In the genomic region with DNA sequence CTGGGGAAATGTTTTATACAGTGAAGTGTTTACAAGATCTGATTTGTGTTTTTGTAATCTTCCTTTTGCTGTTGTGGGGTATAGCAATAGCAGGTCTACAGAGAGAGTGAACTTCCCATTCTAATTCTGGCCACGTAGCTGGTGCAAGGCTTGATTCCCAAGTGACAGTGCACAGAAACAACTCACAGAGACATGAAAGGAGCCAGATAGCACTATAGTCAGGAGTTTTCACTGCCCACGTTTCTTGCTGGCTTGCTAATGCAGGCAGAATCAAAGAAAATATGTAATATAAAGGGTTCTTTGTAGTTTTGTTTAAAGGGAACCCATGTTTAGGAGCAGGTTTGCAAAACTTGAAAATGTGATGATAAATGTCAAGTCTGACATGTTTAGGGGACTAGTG, we compare ENCODE assay signal across 18 cellular contexts.
"Had no signal": no experiment of that assay in that cellular context is flagged by ENCODE, and none has a peak within 500 bp of the region (broad histone marks: within the 10 kb centered on the region; RNA-seq: fewer than 3 reads in every experiment).

No MANE protein-coding gene starts in this region.

- H3K27ac ChIP-seq: ascending aorta, foreskin keratinocyte, psoas muscle, right lobe of liver had no signal

- H3K36me3 Mint-ChIP-seq: activated naive CD4-positive, alpha-beta T cell treated with anti-CD3 and anti-CD28 coated beads, Interleukin-2, amount 10 ng/mL, durations not matched to agents 7 days and 5 days; natural killer cell; type B pancreatic cell had no signal

- H3K9me3 ChIP-seq: ascending aorta, mucosa of descending colon, psoas muscle, right lobe of liver, testis had no signal

- FAIRE-seq: small intestine had no signal

- H3K4me1 ChIP-seq: ascending aorta, foreskin keratinocyte, testis had no signal

- H3K27me3 ChIP-seq: ascending aorta, foreskin keratinocyte, right lobe of liver, testis had no signal

- H3K27ac Mint-ChIP-seq: activated CD4-positive, alpha-beta T cell treated with anti-CD3 and anti-CD28 coated beads, Interleukin-2, amount 10 ng/mL, durations not matched to agents 7 days and 5 days; activated CD8-positive, alpha-beta T cell treated with anti-CD3 and anti-CD28 coated beads, Interleukin-2, amount 10 ng/mL, durations not matched to agents 7 days and 5 days; activated naive CD4-positive, alpha-beta T cell treated with anti-CD3 and anti-CD28 coated beads, Interleukin-2, amount 10 ng/mL, durations not matched to agents 7 days and 5 days; activated T-cell treated with anti-CD3 and anti-CD28 coated beads, Interleukin-2, amount 50 U/mL, for 24 hours; natural killer cell; stimulated activated naive CD8-positive, alpha-beta T cell treated with anti-CD3 and anti-CD28 coated beads, Interleukin-15, amount 100 ng/mL, for 72 hours; T-helper 1 cell treated with Interleukin-12 subunit alpha and Interleukin-12 subunit beta and Interleukin-4 antibody, amounts not matched to agents 30 μg/mL and 1 μg/mL, for 36 hours had no signal

- H3K4me3 Mint-ChIP-seq: activated CD4-positive, alpha-beta T cell treated with anti-CD3 and anti-CD28 coated beads, Interleukin-2, amount 10 ng/mL, durations not matched to agents 7 days and 5 days; activated CD8-positive, alpha-beta T cell treated with anti-CD3 and anti-CD28 coated beads, Interleukin-2, amount 10 ng/mL, durations not matched to agents 7 days and 5 days; activated naive CD4-positive, alpha-beta T cell treated with anti-CD3 and anti-CD28 coated beads, Interleukin-2, amount 10 ng/mL, durations not matched to agents 7 days and 5 days; activated T-cell treated with anti-CD3 and anti-CD28 coated beads, Interleukin-2, amount 50 U/mL, for 24 hours; natural killer cell; stimulated activated naive CD8-positive, alpha-beta T cell treated with anti-CD3 and anti-CD28 coated beads, Interleukin-15, amount 100 ng/mL, for 72 hours; T-helper 1 cell treated with Interleukin-12 subunit alpha and Interleukin-12 subunit beta and Interleukin-4 antibody, amounts not matched to agents 30 μg/mL and 1 μg/mL, for 36 hours; type B pancreatic cell had no signal

- H3K27me3 Mint-ChIP-seq: activated CD4-positive, alpha-beta T cell treated with anti-CD3 and anti-CD28 coated beads, Interleukin-2, amount 10 ng/mL, durations not matched to agents 7 days and 5 days; activated naive CD4-positive, alpha-beta T cell treated with anti-CD3 and anti-CD28 coated beads, Interleukin-2, amount 10 ng/mL, durations not matched to agents 7 days and 5 days; activated T-cell treated with anti-CD3 and anti-CD28 coated beads, Interleukin-2, amount 50 U/mL, for 24 hours; stimulated activated naive CD8-positive, alpha-beta T cell treated with anti-CD3 and anti-CD28 coated beads, Interleukin-15, amount 100 ng/mL, for 72 hours; type B pancreatic cell had no signal

- H3K4me1 Mint-ChIP-seq: activated CD4-positive, alpha-beta T cell treated with anti-CD3 and anti-CD28 coated beads, Interleukin-2, amount 10 ng/mL, durations not matched to agents 7 days and 5 days; natural killer cell had no signal

- H3K36me3 ChIP-seq: ascending aorta, right lobe of liver had no signal

- H3K9me3 Mint-ChIP-seq: activated CD4-positive, alpha-beta T cell treated with anti-CD3 and anti-CD28 coated beads, Interleukin-2, amount 10 ng/mL, durations not matched to agents 7 days and 5 days; activated naive CD4-positive, alpha-beta T cell treated with anti-CD3 and anti-CD28 coated beads, Interleukin-2, amount 10 ng/mL, durations not matched to agents 7 days and 5 days; activated T-cell treated with anti-CD3 and anti-CD28 coated beads, Interleukin-2, amount 50 U/mL, for 24 hours; natural killer cell; stimulated activated naive CD8-positive, alpha-beta T cell treated with anti-CD3 and anti-CD28 coated beads, Interleukin-15, amount 100 ng/mL, for 72 hours; T-helper 1 cell treated with Interleukin-12 subunit alpha and Interleukin-12 subunit beta and Interleukin-4 antibody, amounts not matched to agents 30 μg/mL and 1 μg/mL, for 36 hours; type B pancreatic cell had no signal

- DNase-seq: activated CD4-positive, alpha-beta T cell treated with anti-CD3 and anti-CD28 coated beads, Interleukin-2, amount 10 ng/mL, durations not matched to agents 7 days and 5 days; activated CD8-positive, alpha-beta T cell treated with anti-CD3 and anti-CD28 coated beads, Interleukin-2, amount 10 ng/mL, durations not matched to agents 7 days and 5 days; activated naive CD4-positive, alpha-beta T cell treated with anti-CD3 and anti-CD28 coated beads, Interleukin-2, amount 10 ng/mL, durations not matched to agents 7 days and 5 days; activated T-cell treated with anti-CD3 and anti-CD28 coated beads, Interleukin-2, amount 50 U/mL, for 24 hours; foreskin keratinocyte; mesenchymal stem cell; mucosa of descending colon; natural killer cell; psoas muscle; right lobe of liver; small intestine; stimulated activated CD4-positive, alpha-beta T cell treated with anti-CD3 and anti-CD28 coated beads, Interleukin-4, amount 100 ng/mL, for 1 hour; stimulated activated naive CD8-positive, alpha-beta T cell treated with anti-CD3 and anti-CD28 coated beads, Interleukin-15, amount 100 ng/mL, for 72 hours; testis had no signal

- ATAC-seq: activated CD4-positive, CD25-positive, alpha-beta regulatory T cell treated with anti-CD3 and anti-CD28 coated beads, Interleukin-2, amount 50 U/mL, for 24 hours; activated CD8-positive, alpha-beta T cell treated with anti-CD3 and anti-CD28 coated beads, Interleukin-2, amount 10 ng/mL, durations not matched to agents 7 days and 5 days; natural killer cell; psoas muscle; stimulated activated naive CD8-positive, alpha-beta T cell treated with anti-CD3 and anti-CD28 coated beads, Interleukin-15, amount 100 ng/mL, for 72 hours had no signal

- H3K4me3 ChIP-seq: ascending aorta, mucosa of descending colon, psoas muscle, right lobe of liver, testis had no signal
